1 cellular context compared by ENCODE assay signal in genomic region chr3:188003188-188004171, GRCh38.
TF ChIP-seq lines count a peak whose summit lies in the region.

No MANE protein-coding gene starts in this region.

TF ChIP-seq in HepG2, 621 proteins besides CTCF, POLR2A, EP300 and RAD21 (continued from another document and continues in another):
- TF ChIP-seq ZUFSP (CRISPR knock-in tag; IDR thresholded peaks at IDR 0.05; ENCODE audit: borderline replicate concordance) (no peak), SMAD3 (CRISPR knock-in tag; IDR thresholded peaks at IDR 0.05) (peak; percentile 57; the same call in 1 of the 2 replicates), AKNA (CRISPR knock-in tag; IDR thresholded peaks at IDR 0.05; ENCODE audit: borderline replicate concordance) (no peak), ZNF329 (CRISPR knock-in tag; IDR thresholded peaks at IDR 0.05; ENCODE audit: low read depth) (no peak), TBL1XR1 (IDR thresholded peaks at IDR 0.05; ENCODE audit: borderline replicate concordance, low read length, partially characterized antibody) (no peak), TP53 (CRISPR knock-in tag; conservative IDR thresholded peaks at IDR 0.05) (peak; percentile 43; the same call in 1 of the 2 replicates), CEBPG (CRISPR knock-in tag; IDR thresholded peaks at IDR 0.05) (peak; percentile 51; the same call in 1 of the 2 replicates), ZNF543 (CRISPR knock-in tag; IDR thresholded peaks at IDR 0.05) (0 out of 2 replicates have a peak, but pooled peaks have one; percentile 61), REXO4 (CRISPR knock-in tag; IDR thresholded peaks at IDR 0.05; ENCODE audit: borderline replicate concordance) (no peak), SNRNP70 (IDR thresholded peaks at IDR 0.05; ENCODE audit: low read depth, low read length) (no peak), DBP (CRISPR knock-in tag; IDR thresholded peaks at IDR 0.05; ENCODE audit: not compliant biosample characterization) (no peak), ZNF816 (CRISPR knock-in tag; IDR thresholded peaks at IDR 0.05; ENCODE audit: borderline replicate concordance) (0 out of 2 replicates have a peak, but pooled peaks have one; percentile 28), ZNF576 (CRISPR knock-in tag; IDR thresholded peaks at IDR 0.05) (no peak), SP1 (IDR thresholded peaks at IDR 0.05) (no peak), SP1 (CRISPR knock-in tag; IDR thresholded peaks at IDR 0.05) (no peak), NFYB (CRISPR knock-in tag; IDR thresholded peaks at IDR 0.05) (no peak), GTF2F1 (IDR thresholded peaks at IDR 0.05; ENCODE audit: low read length) (no peak), SRSF9 (IDR thresholded peaks at IDR 0.05; ENCODE audit: borderline replicate concordance, insufficient read depth, low read depth, low read length, poor library complexity, severe bottlenecking) (no peak), SMAD1 (CRISPR knock-in tag; IDR thresholded peaks at IDR 0.05; ENCODE audit: borderline replicate concordance, low read depth) (no peak), SYNCRIP (IDR thresholded peaks at IDR 0.05; ENCODE audit: insufficient read depth, low read depth, low read length) (no peak), FUBP1 (CRISPR knock-in tag; IDR thresholded peaks at IDR 0.05; ENCODE audit: borderline replicate concordance) (no peak), SIX1 (CRISPR knock-in tag; IDR thresholded peaks at IDR 0.05; ENCODE audit: borderline replicate concordance) (0 out of 2 replicates have a peak, but pooled peaks have one; percentile 23), ZNF382 (CRISPR knock-in tag; IDR thresholded peaks at IDR 0.05; ENCODE audit: borderline replicate concordance) (no peak), RXRA (CRISPR knock-in tag; IDR thresholded peaks at IDR 0.05) (peak; percentile 51; the same call in 1 of the 2 replicates), CREB1 (IDR thresholded peaks at IDR 0.05) (no peak), CREB1 (CRISPR knock-in tag; IDR thresholded peaks at IDR 0.05) (peak; percentile 50; the same call in 1 of the 2 replicates), NONO (IDR thresholded peaks at IDR 0.05) (no peak), NONO (CRISPR knock-in tag; conservative IDR thresholded peaks at IDR 0.05) (peak; percentile 43), ZNF597 (CRISPR knock-in tag; IDR thresholded peaks at IDR 0.05) (no peak), ZNF607 (CRISPR knock-in tag; IDR thresholded peaks at IDR 0.05; ENCODE audit: borderline replicate concordance) (no peak), PHF20 (CRISPR knock-in tag; IDR thresholded peaks at IDR 0.05) (no peak), ZNF776 (CRISPR knock-in tag; IDR thresholded peaks at IDR 0.05) (no peak), SP5 (CRISPR knock-in tag; IDR thresholded peaks at IDR 0.05; ENCODE audit: borderline replicate concordance, low read depth) (no peak), ZBTB3 (CRISPR knock-in tag; IDR thresholded peaks at IDR 0.05; ENCODE audit: borderline replicate concordance, low read depth) (no peak), EEA1 (CRISPR knock-in tag; IDR thresholded peaks at IDR 0.05; ENCODE audit: borderline replicate concordance) (no peak), CCDC6 (CRISPR knock-in tag; IDR thresholded peaks at IDR 0.05) (no peak), KLF12 (CRISPR knock-in tag; IDR thresholded peaks at IDR 0.05; ENCODE audit: borderline replicate concordance) (no peak), ELF3 (CRISPR knock-in tag; IDR thresholded peaks at IDR 0.05) (peak; percentile 48; the same call in 1 of the 2 replicates), ZNF775 (CRISPR knock-in tag; IDR thresholded peaks at IDR 0.05; ENCODE audit: borderline replicate concordance) (no peak), ZNF841 (CRISPR knock-in tag; IDR thresholded peaks at IDR 0.05; ENCODE audit: borderline replicate concordance) (no peak), ATF2 (CRISPR knock-in tag; IDR thresholded peaks at IDR 0.05) (peak; percentile 16; the same call in 1 of the 2 replicates), MEIS2 (CRISPR knock-in tag; IDR thresholded peaks at IDR 0.05) (no peak), HCFC1 (IDR thresholded peaks at IDR 0.05; ENCODE audit: low read depth, low read length) (no peak), SIX4 (CRISPR knock-in tag; IDR thresholded peaks at IDR 0.05) (no peak), ZNF766 (CRISPR knock-in tag; IDR thresholded peaks at IDR 0.05; ENCODE audit: borderline replicate concordance) (no peak), HNF1B (CRISPR knock-in tag; IDR thresholded peaks at IDR 0.05) (peak; percentile 98), ATF5 (CRISPR knock-in tag; IDR thresholded peaks at IDR 0.05; ENCODE audit: low read depth) (no peak), KLF6 (CRISPR knock-in tag; IDR thresholded peaks at IDR 0.05) (no peak), ZNF432 (CRISPR knock-in tag; IDR thresholded peaks at IDR 0.05; ENCODE audit: borderline replicate concordance) (no peak), ZNF44 (CRISPR knock-in tag; IDR thresholded peaks at IDR 0.05) (peak; percentile 24; the same call in 1 of the 2 replicates), ZNF296 (CRISPR knock-in tag; conservative IDR thresholded peaks at IDR 0.05) (no peak)
